ENCODE assay signal across 22 cellular contexts in the genomic region with DNA sequence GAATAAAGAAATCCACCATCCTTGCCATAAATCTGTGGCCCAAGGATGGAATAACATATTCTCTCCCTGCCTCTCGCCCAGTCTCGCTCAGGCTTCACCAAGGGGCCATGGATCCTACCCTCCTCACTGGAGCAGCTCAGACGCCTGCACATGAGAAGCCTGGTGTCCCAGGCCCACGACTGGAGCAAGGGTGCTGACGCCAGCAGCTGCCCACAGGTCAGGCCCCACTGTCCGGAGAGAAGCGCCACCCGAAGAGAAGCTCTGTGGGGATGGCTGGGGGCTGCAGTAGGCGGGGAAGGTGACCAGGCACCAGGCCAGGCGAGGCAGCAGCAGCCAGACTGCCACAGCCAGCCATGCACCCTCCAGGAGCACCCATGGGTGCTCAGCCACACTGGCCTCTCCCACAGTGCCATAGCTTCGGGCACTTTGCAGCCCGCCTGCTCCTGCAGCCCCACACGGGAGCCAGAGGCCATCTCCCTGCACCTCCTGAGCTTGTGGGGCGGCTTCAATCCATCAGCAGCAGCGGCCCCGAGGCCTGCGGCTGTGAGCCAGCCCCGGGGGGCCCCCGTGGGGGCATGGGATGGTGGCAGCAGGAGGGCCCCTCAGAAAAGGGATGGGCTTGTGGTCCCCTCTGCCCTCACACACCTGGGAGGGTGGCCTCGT.
"Had no signal": no experiment of that assay in that cellular context is flagged by ENCODE, and none has a peak within 500 bp of the region (broad histone marks: within the 10 kb centered on the region; RNA-seq: fewer than 3 reads in every experiment).

No MANE protein-coding gene starts in this region.

- H3K36me3 ChIP-seq: gastrocnemius medialis, heart left ventricle, left lung, spleen, stomach, thyroid gland had no signal

- H2AFZ ChIP-seq: hepatocyte, parathyroid adenoma had no signal

- H3K27me3 ChIP-seq: dorsolateral prefrontal cortex, gastrocnemius medialis, heart left ventricle, hepatocyte, left lung, spleen, stomach, thyroid gland had no signal

- H3K4me3 Mint-ChIP-seq: naive thymus-derived CD4-positive, alpha-beta T cell; stimulated activated naive B cell treated with anti-CD40 and anti-IgM and Interleukin-4, amounts not matched to agents 10 μg/mL and 1 μg/mL and 100 μg/mL, for 72 hours had no signal

- H3K27ac ChIP-seq: dorsolateral prefrontal cortex, gastrocnemius medialis, heart left ventricle, hepatocyte, left lung, parathyroid adenoma, psoas muscle, skin epidermis, spleen, stomach, thyroid gland had no signal

- H3K4me2 ChIP-seq: hepatocyte had no signal

- H3K9ac ChIP-seq: parathyroid adenoma had no signal

- DNase-seq: central memory CD4-positive, alpha-beta T cell; dorsolateral prefrontal cortex; effector CD4-positive, alpha-beta T cell; foreskin fibroblast; gastrocnemius medialis; heart left ventricle; left cardiac atrium; mammary epithelial cell; mesendoderm; midbrain; naive thymus-derived CD4-positive, alpha-beta T cell; psoas muscle; spleen; stimulated activated CD4-positive, alpha-beta T cell treated with anti-CD3 and anti-CD28 coated beads, Interleukin-4, amount 100 ng/mL, for 4 hours; stimulated activated naive B cell treated with anti-CD40 and anti-IgM and Interleukin-4, amounts not matched to agents 10 μg/mL and 1 μg/mL and 100 μg/mL, for 72 hours; stomach; thyroid gland; trophoblast cell had no signal

- H3K27ac Mint-ChIP-seq: stimulated activated naive B cell treated with anti-CD40 and anti-IgM and Interleukin-4, amounts not matched to agents 10 μg/mL and 1 μg/mL and 100 μg/mL, for 72 hours had no signal

- H3K4me1 ChIP-seq: heart left ventricle, left lung, psoas muscle had no signal

- ATAC-seq: gastrocnemius medialis; left cardiac atrium; left lung; naive thymus-derived CD4-positive, alpha-beta T cell; psoas muscle; stimulated activated naive B cell treated with anti-CD40 and anti-IgM and Interleukin-4, amounts not matched to agents 10 μg/mL and 1 μg/mL and 100 μg/mL, for 72 hours had no signal

- H3K4me3 ChIP-seq: dorsolateral prefrontal cortex, gastrocnemius medialis, heart left ventricle, hepatocyte, left lung, psoas muscle, skin epidermis, spleen, stomach, thyroid gland had no signal

- H3K9me3 ChIP-seq: gastrocnemius medialis, thyroid gland had no signal

- H3K4me1 Mint-ChIP-seq: naive thymus-derived CD4-positive, alpha-beta T cell; stimulated activated naive B cell treated with anti-CD40 and anti-IgM and Interleukin-4, amounts not matched to agents 10 μg/mL and 1 μg/mL and 100 μg/mL, for 72 hours had no signal
